2 cellular contexts compared by ENCODE assay signal in genomic region chr1:100457683-100458082, GRCh38.
TF ChIP-seq lines count a peak whose summit lies in the region.

No MANE protein-coding gene starts in this region.

TF ChIP-seq in HepG2, 621 proteins besides CTCF, POLR2A, EP300 and RAD21:
- TF ChIP-seq HNF1B (CRISPR knock-in tag; IDR thresholded peaks at IDR 0.05): no peak
- peak; percentile 71 for TF ChIP-seq MAFF (IDR thresholded peaks at IDR 0.05; ENCODE audit: low read depth, low read length)
- peak; percentile 53 to 81 for TF ChIP-seq MAFK (conservative IDR thresholded peaks at IDR 0.05 in 1 of 2, IDR thresholded peaks at IDR 0.05 in 1 of 2; ENCODE audit: low read length in 2 of 2)
- no peak for TF ChIP-seq USF2 (IDR thresholded peaks at IDR 0.05; ENCODE audit: low read depth, low read length)
- TF ChIP-seq USF2 (CRISPR knock-in tag; IDR thresholded peaks at IDR 0.05; ENCODE audit: borderline replicate concordance): no peak
- no peak for TF ChIP-seq ATF1 (CRISPR knock-in tag; IDR thresholded peaks at IDR 0.05)
- TF ChIP-seq ZNF232 (CRISPR knock-in tag; IDR thresholded peaks at IDR 0.05; ENCODE audit: borderline replicate concordance): no peak
TF ChIP-seq in HepG2: peak in this region for 2.

TF ChIP-seq in IMR-90, 13 proteins besides CTCF, POLR2A, EP300 and RAD21:
- TF ChIP-seq MAFK (IDR thresholded peaks at IDR 0.05; ENCODE audit: low read depth, low read length): peak; percentile 75
- TF ChIP-seq ELK1 (IDR thresholded peaks at IDR 0.05; ENCODE audit: borderline replicate concordance, low read depth, low read length): no peak
- no peak for TF ChIP-seq NFE2L2 (IDR thresholded peaks at IDR 0.05; ENCODE audit: low read depth, low read length)
- no peak for TF ChIP-seq FOS (IDR thresholded peaks at IDR 0.05; ENCODE audit: low read depth, low read length)
- TF ChIP-seq MAZ (IDR thresholded peaks at IDR 0.05; ENCODE audit: borderline replicate concordance, low read depth, low read length): no peak
- no peak for TF ChIP-seq CHD1 (IDR thresholded peaks at IDR 0.05; ENCODE audit: low read depth, low read length)
